Comparison of ENCODE assay signal across 9 cellular contexts in the genomic region with DNA sequence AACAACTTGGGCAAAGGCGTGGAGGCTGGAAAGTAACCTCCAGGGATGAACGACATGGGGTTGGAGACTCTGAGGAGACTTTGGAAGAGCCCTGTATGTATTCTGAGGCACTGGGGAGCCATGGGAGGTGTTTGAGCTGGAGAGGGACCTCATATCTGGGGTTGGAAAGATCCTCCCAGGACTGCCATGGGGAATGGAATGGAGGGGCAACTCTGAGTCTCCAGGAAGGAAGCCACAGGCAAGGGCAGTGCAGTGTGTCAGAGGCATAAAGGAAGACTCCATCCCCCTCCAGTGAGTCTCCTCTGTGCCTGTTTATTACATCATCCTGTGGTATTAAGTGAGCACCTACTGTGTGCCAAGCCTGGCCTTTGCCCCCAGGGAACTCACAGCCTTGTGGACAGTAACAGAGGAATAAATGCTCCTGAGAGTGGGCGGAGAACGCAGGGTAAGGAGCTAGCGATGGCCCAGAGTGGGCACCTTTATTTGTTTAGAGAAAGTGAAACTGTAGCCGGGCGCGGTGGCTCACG. TPM values are rescaled to one million over a fixed set of nuclear protein-coding genes. Genes with fewer than 3 reads are reported as not detected.
DNase-seq lines count a peak whose midpoint lies in the region; ATAC-seq and TF ChIP-seq lines count a peak whose summit lies in the region.
"Had no signal": no experiment of that assay in that cellular context is flagged by ENCODE, and none has a peak within 500 bp of the region (broad histone marks: within the 10 kb centered on the region; RNA-seq: fewer than 3 reads in every experiment).

No MANE protein-coding gene starts in this region.

- no peak for TF ChIP-seq CTCF in AG04449 (IDR thresholded peaks at IDR 0.05; ENCODE audit: insufficient read depth, low read length, missing control alignments)
- no peak for TF ChIP-seq CTCF in body of pancreas (IDR thresholded peaks at IDR 0.05)

- no peaks in the 10 kb centered on the region for H3K9me3 ChIP-seq in HUES6 (ENCODE audit: control insufficient read depth, insufficient read depth, low read depth, low read length)
- no peaks in the 10 kb centered on the region for H3K9me3 ChIP-seq in body of pancreas

- peaks cover 12% of the 10 kb centered on the region for H3K36me3 Mint-ChIP-seq in natural killer cell treated with Interleukin-12 subunit alpha and Interleukin-12 subunit beta and Interleukin-15 and Interleukin-18, amount 100 ng/mL, for 72 hours

- peak overlapping the region; percentile 94 for H3K4me3 Mint-ChIP-seq in natural killer cell treated with Interleukin-12 subunit alpha and Interleukin-12 subunit beta and Interleukin-15 and Interleukin-18, amount 100 ng/mL, for 72 hours

- POLR2A ChIA-PET in AG04449 (lab: Yijun Ruan, JAX): interaction anchor here (2.1 kb wide), 1 partner anchor 13 kb away, joined by 9 read pairs; no protein-coding TSS in a partner anchor

- ATAC-seq in body of pancreas (no peak), HG02973 (IDR thresholded peaks at IDR 0.05; ENCODE audit: unreplicated experiment) (no peak), GM19463 (IDR thresholded peaks at IDR 0.05; ENCODE audit: unreplicated experiment) (no peak)
- no peak for ATAC-seq in natural killer cell treated with Interleukin-12 subunit alpha and Interleukin-12 subunit beta and Interleukin-15 and Interleukin-18, amount 100 ng/mL, for 72 hours

- CTCF ChIA-PET in AG04449 (lab: Yijun Ruan, JAX): interaction anchor here (0.6 to 3.7 kb wide), 23 partner anchors 9 to 124 kb away, joined by 3 to 16 read pairs (median 6); no protein-coding TSS in a partner anchor

- no peak overlapping the region for H3K27ac ChIP-seq in HUES6 (ENCODE audit: low read depth, low read length)
- H3K27ac ChIP-seq in body of pancreas: peak overlapping the region in 3 of 4 donors; percentile 79 to 100 (median 95)

- H3K4me1 ChIP-seq in HUES6 (ENCODE audit: control insufficient read depth, insufficient read depth, low read length): peaks cover 18% of the 10 kb centered on the region
- H3K4me1 ChIP-seq in body of pancreas: peaks cover 44% of the 10 kb centered on the region

- no peak overlapping the region for H3K9ac ChIP-seq in HUES6 (ENCODE audit: low read length)

- no peak for TF ChIP-seq POLR2A in body of pancreas (IDR thresholded peaks at IDR 0.05)

- H3K36me3 ChIP-seq in HUES6 (ENCODE audit: control insufficient read depth, insufficient read depth, low read length) (peaks cover 21% of the 10 kb centered on the region), body of pancreas (replicated peaks in 1 of 2; ENCODE audit: insufficient read depth in 1 of 2, low read depth in 2 of 2) (peaks cover 0 to 2% of the 10 kb centered on the region in 2 donors)

- H3K27ac Mint-ChIP-seq in natural killer cell treated with Interleukin-12 subunit alpha and Interleukin-12 subunit beta and Interleukin-15 and Interleukin-18, amount 100 ng/mL, for 72 hours: peak overlapping the region; percentile 61 to 90

- intact Hi-C loops in body of pancreas (cut with DNase I): loop anchor here (5.0 kb wide), 1 partner anchor 117 kb away; no protein-coding TSS in a partner anchor

- WGBS in body of pancreas, 2 donors: 81 to 85% methylated on average over 9 of the region's 9 CpGs

- H3K27me3 ChIP-seq in HUES6 (ENCODE audit: control insufficient read depth, insufficient read depth, low read length) (no peaks in the 10 kb centered on the region), body of pancreas (no peaks in the 10 kb centered on the region)

- no peak for DNase-seq in AG04449 (ENCODE audit: low read depth, low spot score)
- no peak for DNase-seq in body of pancreas
- no peak for DNase-seq in natural killer cell treated with Interleukin-12 subunit alpha and Interleukin-12 subunit beta and Interleukin-15 and Interleukin-18, amount 100 ng/mL, for 72 hours (ENCODE audit: low spot score)
- no peak for DNase-seq in NCI-H1436 (lab: John Stamatoyannopoulos, UW)
- DNase-seq in middle frontal gyrus (ENCODE audit: extremely low spot score, low spot score): no peak

- H3K4me3 ChIP-seq in AG04449 (ENCODE audit: low read depth, low read length) (peak overlapping the region; percentile 48; the same call in 1 of the 2 replicates), HUES6 (ENCODE audit: low read depth, low read length) (peak overlapping the region; percentile 16; the same call in 1 of the 2 replicates), body of pancreas (no peak overlapping the region)

- no peaks in the 10 kb centered on the region for H3K27me3 Mint-ChIP-seq in natural killer cell treated with Interleukin-12 subunit alpha and Interleukin-12 subunit beta and Interleukin-15 and Interleukin-18, amount 100 ng/mL, for 72 hours

- no peaks in the 10 kb centered on the region for H3K9me3 Mint-ChIP-seq in natural killer cell treated with Interleukin-12 subunit alpha and Interleukin-12 subunit beta and Interleukin-15 and Interleukin-18, amount 100 ng/mL, for 72 hours

- H3K4me1 Mint-ChIP-seq in natural killer cell treated with Interleukin-12 subunit alpha and Interleukin-12 subunit beta and Interleukin-15 and Interleukin-18, amount 100 ng/mL, for 72 hours (ENCODE audit: low read depth in 2 of 2): peaks cover 21 to 35% of the 10 kb centered on the region in 2 donors

RNA-seq across cellular contexts. Expression of gene PEAK3, which starts 7.7 kb away (rescaled TPM):
- total RNA-seq in body of pancreas: under 1 TPM; 0.66 to 0.78 TPM
- 1 to 10 TPM; 2.4 to 8.2 TPM for total RNA-seq in natural killer cell treated with Interleukin-12 subunit alpha and Interleukin-12 subunit beta and Interleukin-15 and Interleukin-18, amount 100 ng/mL, for 72 hours

RNA-seq across cellular contexts. Expression of gene JSRP1, which starts 18.0 kb away (rescaled TPM):
- not detected for total RNA-seq in body of pancreas
- under 1 TPM in 1 of 2 donors, not detected in 1; 0.73 TPM for total RNA-seq in natural killer cell treated with Interleukin-12 subunit alpha and Interleukin-12 subunit beta and Interleukin-15 and Interleukin-18, amount 100 ng/mL, for 72 hours
- total RNA-seq: dermis microvascular lymphatic vessel endothelial cell had no signal

RNA-seq across cellular contexts. Expression of gene AMH, which starts 25.1 kb away (rescaled TPM):
- 10 to 100 TPM in 1 of 2 donors, under 1 TPM in 1; 0.99 to 11.7 TPM for total RNA-seq in body of pancreas
- total RNA-seq in natural killer cell treated with Interleukin-12 subunit alpha and Interleukin-12 subunit beta and Interleukin-15 and Interleukin-18, amount 100 ng/mL, for 72 hours: 1 to 10 TPM; 2.8 to 3.5 TPM

RNA-seq across cellular contexts. Expression of gene LINGO3, which starts 33.7 kb away (rescaled TPM):
- not detected for total RNA-seq in body of pancreas
- under 1 TPM; 0.20 to 0.21 TPM for total RNA-seq in natural killer cell treated with Interleukin-12 subunit alpha and Interleukin-12 subunit beta and Interleukin-15 and Interleukin-18, amount 100 ng/mL, for 72 hours
- total RNA-seq: dermis microvascular lymphatic vessel endothelial cell had no signal

RNA-seq across cellular contexts. Expression of gene SF3A2, which starts 37.6 kb away (rescaled TPM):
- total RNA-seq in body of pancreas: 10 to 100 TPM; 15.5 to 30.1 TPM
- 100 to 1,000 TPM in 1 of 2 donors, 10 to 100 TPM in 1; 99.2 to 192 TPM for total RNA-seq in natural killer cell treated with Interleukin-12 subunit alpha and Interleukin-12 subunit beta and Interleukin-15 and Interleukin-18, amount 100 ng/mL, for 72 hours

Comparison
In these comparisons a context has a peak if more than half of its experiments do, and no peak if none do; other contexts are left out.
1. H3K4me3 ChIP-seq: peak in AG04449 (single experiment) and HUES6 (single experiment); none in body of pancreas (0 of 2).